ENCODE assay signal across 15 cellular contexts in the genomic region with DNA sequence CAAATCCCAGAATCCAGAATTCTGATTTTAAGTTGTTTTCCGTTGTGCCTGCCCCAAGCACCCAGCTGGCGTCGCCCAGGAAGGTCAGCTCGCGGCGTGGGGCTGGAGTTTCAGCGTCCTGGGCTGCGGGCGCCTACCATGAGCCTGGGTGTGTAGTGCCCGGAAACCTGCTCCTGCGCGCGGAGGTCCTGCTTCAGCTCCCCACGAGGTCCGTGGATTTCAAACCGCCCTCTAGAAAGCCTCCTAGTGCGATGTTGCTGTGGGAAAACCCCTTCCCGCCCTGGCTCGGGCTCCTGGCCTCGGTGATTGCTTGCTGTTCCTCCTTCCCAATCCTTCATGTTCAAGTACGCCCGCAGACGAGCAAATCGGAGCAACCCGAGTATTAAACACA. TPM values are rescaled to one million over a fixed set of nuclear protein-coding genes. Genes with fewer than 3 reads are reported as not detected.
DNase-seq lines count a peak whose midpoint lies in the region; ATAC-seq and TF ChIP-seq lines count a peak whose summit lies in the region.
"Had no signal": no experiment of that assay in that cellular context is flagged by ENCODE, and none has a peak within 500 bp of the region (broad histone marks: within the 10 kb centered on the region; RNA-seq: fewer than 3 reads in every experiment).

No MANE protein-coding gene starts in this region.

- no peak overlapping the region for H2BK5ac ChIP-seq in mesenchymal stem cell (ENCODE audit: low read depth, low read length, poor library complexity, severe bottlenecking)

- POLR2A ChIA-PET in RWPE1 (lab: Yijun Ruan, JAX; ENCODE audit: low non-redundant PET), result no interaction called here

- no peak overlapping the region for H4K8ac ChIP-seq in mesenchymal stem cell (ENCODE audit: low read length)

- H3K4me3 ChIP-seq in GM23338 (no peak overlapping the region), mesenchymal stem cell (ENCODE audit: insufficient read depth in 1 of 2, low read depth in 1 of 2, low read length in 2 of 2) (no peak overlapping the region), BE2C (ENCODE audit: low read depth, low read length) (no peak overlapping the region), body of pancreas (no peak overlapping the region)
- H3K4me3 ChIP-seq: A549, HAP-1 had no signal

- no peaks in the 10 kb centered on the region for H3K27me3 Mint-ChIP-seq in GM23338 (ENCODE audit: insufficient read depth, low read depth, poor library complexity)

- no peaks in the 10 kb centered on the region for H3K36me3 Mint-ChIP-seq in GM23338 (ENCODE audit: low read depth)
- H3K36me3 Mint-ChIP-seq: CD14-positive monocyte; CD8-positive, alpha-beta T cell had no signal

- no peak overlapping the region for H3K23ac ChIP-seq in mesenchymal stem cell (ENCODE audit: low read length in 2 of 2)

- H3K9ac ChIP-seq in mesenchymal stem cell (ENCODE audit: low read length), result no peak overlapping the region

- DNase-seq in GM23338 (ENCODE audit: low spot score), result peak; percentile 19
- peak; percentile 6 for DNase-seq in NCI-H2227 treated with DMSO at 0.1 percent for 48 hours (lab: John Stamatoyannopoulos, UW)
- no peak for DNase-seq in mesenchymal stem cell
- DNase-seq in BE2C, result no peak
- no peak for DNase-seq in RWPE1 (ENCODE audit: low spot score)
- no peak for DNase-seq in body of pancreas
- DNase-seq: CD8-positive, alpha-beta T cell; DMS79 treated with DMSO at 0.1 percent for 48 hours; GOT3 had no signal

- no peak overlapping the region for H2BK15ac ChIP-seq in mesenchymal stem cell (ENCODE audit: low read depth, poor library complexity, severe bottlenecking)

- H3K79me1 ChIP-seq in mesenchymal stem cell (replicated peaks; ENCODE audit: low read length, poor library complexity, severe bottlenecking), result no peaks in the 10 kb centered on the region

- H2AK5ac ChIP-seq in mesenchymal stem cell (ENCODE audit: low read length, severe bottlenecking), result no peak overlapping the region

- no peaks in the 10 kb centered on the region for H3K9me2 ChIP-seq in GM23338 (ENCODE audit: insufficient read depth)

- ATAC-seq in GM23338, result peak; percentile 35; the same call in 2 of the 3 replicates
- ATAC-seq in body of pancreas, result no peak
- ATAC-seq: CD8-positive, alpha-beta T cell had no signal

- H3K18ac ChIP-seq in mesenchymal stem cell (ENCODE audit: low read depth in 1 of 2, low read length in 2 of 2), result no peak overlapping the region

- WGBS in mesenchymal stem cell, result 74% methylated on average over 25 of the region's 25 CpGs
- WGBS in body of pancreas, 2 donors, result 50 to 54% methylated on average over 19 to 24 of the region's 25 CpGs

- H3K27me3 ChIP-seq in GM23338 (ENCODE audit: insufficient read depth), result no peaks in the 10 kb centered on the region
- peaks cover 0 to 36% of the 10 kb centered on the region in 2 experiments for H3K27me3 ChIP-seq in mesenchymal stem cell (ENCODE audit: control insufficient read depth in 1 of 2, insufficient read depth in 1 of 2, low read length in 2 of 2)
- H3K27me3 ChIP-seq in BE2C, result peaks cover 11% of the 10 kb centered on the region
- H3K27me3 ChIP-seq in body of pancreas, result no peaks in the 10 kb centered on the region

- no peaks in the 10 kb centered on the region for H3K79me2 ChIP-seq in GM23338 (replicated peaks; ENCODE audit: insufficient read depth)

- H3K4me3 Mint-ChIP-seq in GM23338, result no peak overlapping the region
- H3K4me3 Mint-ChIP-seq: CD14-positive monocyte; CD8-positive, alpha-beta T cell; IgD-negative memory B cell had no signal

- H3K9me3 ChIP-seq in mesenchymal stem cell (ENCODE audit: control insufficient read depth, low read length), result no peaks in the 10 kb centered on the region
- no peaks in the 10 kb centered on the region for H3K9me3 ChIP-seq in BE2C
- H3K9me3 ChIP-seq in body of pancreas, result no peaks in the 10 kb centered on the region
- H3K9me3 ChIP-seq: A549, Caco-2, HAP-1 had no signal

- H2BK120ac ChIP-seq in mesenchymal stem cell (ENCODE audit: low read depth, low read length), result no peak overlapping the region

- H3K9me3 Mint-ChIP-seq in GM23338, result no peaks in the 10 kb centered on the region

- H4K91ac ChIP-seq in mesenchymal stem cell (ENCODE audit: low read length), result no peak overlapping the region

- no peak for TF ChIP-seq POLR2A in body of pancreas (IDR thresholded peaks at IDR 0.05)

- no peak overlapping the region for H3K14ac ChIP-seq in mesenchymal stem cell (ENCODE audit: low read length in 2 of 2)

- no peak overlapping the region for H3K4me2 ChIP-seq in GM23338
- no peak overlapping the region for H3K4me2 ChIP-seq in mesenchymal stem cell (ENCODE audit: low read length, poor library complexity, severe bottlenecking)
- H3K4me2 ChIP-seq: A549 had no signal

- no peaks in the 10 kb centered on the region for H3F3A ChIP-seq in GM23338 (replicated peaks; ENCODE audit: low read depth)

- TF ChIP-seq CTCF in GM23338 (conservative IDR thresholded peaks at IDR 0.05; ENCODE audit: low read depth in 2 of 2) (no peak), BE2C (IDR thresholded peaks at IDR 0.05; ENCODE audit: low read depth, low read length) (no peak), RWPE1 (conservative IDR thresholded peaks at IDR 0.05; ENCODE audit: low read depth) (no peak), body of pancreas (IDR thresholded peaks at IDR 0.05) (no peak)

- H3K27ac ChIP-seq in GM23338 (ENCODE audit: low read depth) (no peak overlapping the region), mesenchymal stem cell (ENCODE audit: low read length, poor library complexity, severe bottlenecking) (no peak overlapping the region), RWPE1 (no peak overlapping the region), body of pancreas (no peak overlapping the region)
- H3K27ac ChIP-seq: A549 had no signal

- CTCF ChIA-PET in RWPE1 (lab: Yijun Ruan, JAX), result interaction anchor here (0.6 to 1.7 kb wide), 4 partner anchors 34 to 489 kb away, joined by 3 to 13 read pairs (median 4); no protein-coding TSS in a partner anchor

- H4K20me1 ChIP-seq in GM23338 (replicated peaks; ENCODE audit: insufficient read depth), result no peaks in the 10 kb centered on the region

- H3K4me1 Mint-ChIP-seq in GM23338, result no peaks in the 10 kb centered on the region
- H3K4me1 Mint-ChIP-seq: CD14-positive monocyte, IgD-negative memory B cell had no signal

- no peaks in the 10 kb centered on the region for H3K36me3 ChIP-seq in GM23338 (ENCODE audit: insufficient read depth)
- H3K36me3 ChIP-seq in mesenchymal stem cell (ENCODE audit: control insufficient read depth in 1 of 2, insufficient read depth in 2 of 2, low read depth in 1 of 2, low read length in 2 of 2), result no peaks in the 10 kb centered on the region
- H3K36me3 ChIP-seq in BE2C, result no peaks in the 10 kb centered on the region
- H3K36me3 ChIP-seq in body of pancreas (replicated peaks in 1 of 2; ENCODE audit: insufficient read depth in 1 of 2, low read depth in 2 of 2), result no peaks in the 10 kb centered on the region
- H3K36me3 ChIP-seq: HAP-1 had no signal

- H2BK12ac ChIP-seq in mesenchymal stem cell (ENCODE audit: low read length in 2 of 2), result no peak overlapping the region

- intact Hi-C loops in body of pancreas (cut with DNase I), result no loop called here

- H3K27ac Mint-ChIP-seq in GM23338, result no peak overlapping the region
- H3K27ac Mint-ChIP-seq: CD14-positive monocyte; CD8-positive, alpha-beta T cell; IgD-negative memory B cell had no signal

- no peak overlapping the region for H3K4ac ChIP-seq in mesenchymal stem cell (ENCODE audit: low read depth in 1 of 2, low read length in 2 of 2)

- H3K4me1 ChIP-seq in GM23338 (ENCODE audit: insufficient read depth), result no peaks in the 10 kb centered on the region
- no peaks in the 10 kb centered on the region for H3K4me1 ChIP-seq in mesenchymal stem cell (ENCODE audit: control insufficient read depth, insufficient read depth, low read depth, low read length)
- no peaks in the 10 kb centered on the region for H3K4me1 ChIP-seq in BE2C
- H3K4me1 ChIP-seq in body of pancreas, result no peaks in the 10 kb centered on the region
- H3K4me1 ChIP-seq: A549, Caco-2, HAP-1 had no signal

- H2AFZ ChIP-seq in GM23338 (0 out of 2 replicates have a peak overlapping the region, but pooled peaks have one; percentile 45), mesenchymal stem cell (ENCODE audit: low read depth, low read length) (peak overlapping the region; percentile 4)

TF ChIP-seq in GM23338, 12 proteins besides CTCF, POLR2A, EP300 and RAD21 (continues in another document):
- TF ChIP-seq STAT1 (IDR thresholded peaks at IDR 0.05; ENCODE audit: unreplicated experiment), result no peak
- TF ChIP-seq EZH2 (IDR thresholded peaks at IDR 0.05; ENCODE audit: low read depth, unreplicated experiment), result no peak
- TF ChIP-seq, protein P1, sequence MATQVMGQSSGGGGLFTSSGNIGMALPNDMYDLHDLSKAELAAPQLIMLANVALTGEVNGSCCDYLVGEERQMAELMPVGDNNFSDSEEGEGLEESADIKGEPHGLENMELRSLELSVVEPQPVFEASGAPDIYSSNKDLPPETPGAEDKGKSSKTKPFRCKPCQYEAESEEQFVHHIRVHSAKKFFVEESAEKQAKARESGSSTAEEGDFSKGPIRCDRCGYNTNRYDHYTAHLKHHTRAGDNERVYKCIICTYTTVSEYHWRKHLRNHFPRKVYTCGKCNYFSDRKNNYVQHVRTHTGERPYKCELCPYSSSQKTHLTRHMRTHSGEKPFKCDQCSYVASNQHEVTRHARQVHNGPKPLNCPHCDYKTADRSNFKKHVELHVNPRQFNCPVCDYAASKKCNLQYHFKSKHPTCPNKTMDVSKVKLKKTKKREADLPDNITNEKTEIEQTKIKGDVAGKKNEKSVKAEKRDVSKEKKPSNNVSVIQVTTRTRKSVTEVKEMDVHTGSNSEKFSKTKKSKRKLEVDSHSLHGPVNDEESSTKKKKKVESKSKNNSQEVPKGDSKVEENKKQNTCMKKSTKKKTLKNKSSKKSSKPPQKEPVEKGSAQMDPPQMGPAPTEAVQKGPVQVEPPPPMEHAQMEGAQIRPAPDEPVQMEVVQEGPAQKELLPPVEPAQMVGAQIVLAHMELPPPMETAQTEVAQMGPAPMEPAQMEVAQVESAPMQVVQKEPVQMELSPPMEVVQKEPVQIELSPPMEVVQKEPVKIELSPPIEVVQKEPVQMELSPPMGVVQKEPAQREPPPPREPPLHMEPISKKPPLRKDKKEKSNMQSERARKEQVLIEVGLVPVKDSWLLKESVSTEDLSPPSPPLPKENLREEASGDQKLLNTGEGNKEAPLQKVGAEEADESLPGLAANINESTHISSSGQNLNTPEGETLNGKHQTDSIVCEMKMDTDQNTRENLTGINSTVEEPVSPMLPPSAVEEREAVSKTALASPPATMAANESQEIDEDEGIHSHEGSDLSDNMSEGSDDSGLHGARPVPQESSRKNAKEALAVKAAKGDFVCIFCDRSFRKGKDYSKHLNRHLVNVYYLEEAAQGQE (IDR thresholded peaks at IDR 0.05; ENCODE audit: unreplicated experiment), result no peak
- no peak for TF ChIP-seq NANOG (IDR thresholded peaks at IDR 0.05; ENCODE audit: borderline replicate concordance)
- TF ChIP-seq EZH2phosphoT487 (IDR thresholded peaks at IDR 0.05; ENCODE audit: unreplicated experiment), result no peak

RNA-seq across cellular contexts. Expression of gene NRN1, which starts 51.3 kb away (rescaled TPM):
- 0.23 TPM in 1 of 2 replicates, not detected in the other for total RNA-seq in GM23338 (2014; rRNA removed; shearing (Covaris generic))
- polyA plus RNA-seq in GM23338 (2016; fragmentation: Nextera tagmentation; extraction: Ambion mirVana), result 0.42 and 0.71 TPM in 2 replicates
- polyA plus RNA-seq in mesenchymal stem cell (2013, experiment 1 of 2), result 0.30 TPM
- 0.40 TPM for polyA plus RNA-seq in mesenchymal stem cell (2013, experiment 2 of 2)
- 0.36 TPM for polyA plus RNA-seq in BE2C (2012; ENCODE audit: insufficient read depth, insufficient read length, low read depth)
- total RNA-seq in body of pancreas, result 1 to 10 TPM in 1 of 2 donors, under 1 TPM in 1; 0.99 to 4.4 TPM
- total RNA-seq: Caco-2 had no signal
- polyA plus RNA-seq: AG04450, CD14-positive monocyte had no signal

Comparison
In these comparisons a context has a peak if more than half of its experiments do, and no peak if none do; other contexts are left out.
1. DNase-seq: peak in GM23338 (single experiment) and NCI-H2227 treated with DMSO at 0.1 percent for 48 hours (single experiment); none in mesenchymal stem cell (single experiment), BE2C (single experiment), RWPE1 (single experiment) and body of pancreas (0 of 4).